In the genomic region with DNA sequence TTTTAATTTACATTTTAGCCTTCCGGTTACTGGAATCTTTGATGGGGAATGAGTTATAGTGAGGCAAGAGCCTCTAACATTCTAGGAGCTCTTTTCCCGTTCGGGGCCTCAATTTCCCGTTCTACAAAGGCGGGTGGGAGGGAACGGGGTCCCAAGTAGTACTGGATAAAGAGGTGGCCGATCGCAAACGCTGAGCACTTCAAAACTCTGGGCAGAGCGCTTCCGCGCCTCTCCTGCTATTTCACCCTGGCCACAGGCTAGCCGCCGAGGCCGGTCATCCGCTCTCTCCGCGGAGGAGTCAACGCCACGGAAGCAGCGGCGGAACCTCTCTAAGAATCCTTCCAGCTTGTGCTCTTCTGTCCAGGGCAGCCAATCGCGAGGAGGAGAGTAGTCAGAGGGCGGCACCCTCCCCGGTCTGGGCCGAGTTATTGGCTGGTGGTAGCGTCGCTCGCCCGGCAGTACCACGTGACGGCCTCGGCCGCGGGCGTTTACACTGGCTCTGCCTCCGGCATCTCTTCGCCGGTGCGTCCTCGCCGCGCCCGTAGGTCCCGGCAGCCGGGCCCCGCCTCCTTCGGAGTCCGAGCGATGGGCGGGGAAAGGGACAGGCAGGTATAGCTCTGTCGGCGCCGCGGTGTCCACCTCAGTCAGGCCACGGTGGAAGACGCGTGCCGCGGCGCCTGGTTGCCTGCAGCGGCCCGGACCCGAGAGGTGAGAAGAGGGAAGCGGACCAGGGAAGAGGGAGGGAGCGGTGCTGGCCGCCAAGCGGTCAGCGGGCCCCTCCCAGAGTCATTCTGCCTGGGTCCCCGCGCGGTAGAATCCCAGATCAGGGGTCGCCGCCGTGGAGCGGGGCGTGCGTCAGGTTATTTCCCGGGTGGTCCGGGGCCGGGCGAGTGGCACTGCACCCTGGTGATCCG, we compare ENCODE assay signal across 1 cellular context.
TF ChIP-seq lines count a peak whose summit lies in the region.

A gene (plus strand): TSS at position 487 of the 914 bp plus-strand sequence. CDS start 16,895 bp downstream, outside the sequence.

TF ChIP-seq in K562, 482 proteins besides CTCF, POLR2A, EP300 and RAD21 (continued from another document and continues in another):
- TF ChIP-seq, protein P1, sequence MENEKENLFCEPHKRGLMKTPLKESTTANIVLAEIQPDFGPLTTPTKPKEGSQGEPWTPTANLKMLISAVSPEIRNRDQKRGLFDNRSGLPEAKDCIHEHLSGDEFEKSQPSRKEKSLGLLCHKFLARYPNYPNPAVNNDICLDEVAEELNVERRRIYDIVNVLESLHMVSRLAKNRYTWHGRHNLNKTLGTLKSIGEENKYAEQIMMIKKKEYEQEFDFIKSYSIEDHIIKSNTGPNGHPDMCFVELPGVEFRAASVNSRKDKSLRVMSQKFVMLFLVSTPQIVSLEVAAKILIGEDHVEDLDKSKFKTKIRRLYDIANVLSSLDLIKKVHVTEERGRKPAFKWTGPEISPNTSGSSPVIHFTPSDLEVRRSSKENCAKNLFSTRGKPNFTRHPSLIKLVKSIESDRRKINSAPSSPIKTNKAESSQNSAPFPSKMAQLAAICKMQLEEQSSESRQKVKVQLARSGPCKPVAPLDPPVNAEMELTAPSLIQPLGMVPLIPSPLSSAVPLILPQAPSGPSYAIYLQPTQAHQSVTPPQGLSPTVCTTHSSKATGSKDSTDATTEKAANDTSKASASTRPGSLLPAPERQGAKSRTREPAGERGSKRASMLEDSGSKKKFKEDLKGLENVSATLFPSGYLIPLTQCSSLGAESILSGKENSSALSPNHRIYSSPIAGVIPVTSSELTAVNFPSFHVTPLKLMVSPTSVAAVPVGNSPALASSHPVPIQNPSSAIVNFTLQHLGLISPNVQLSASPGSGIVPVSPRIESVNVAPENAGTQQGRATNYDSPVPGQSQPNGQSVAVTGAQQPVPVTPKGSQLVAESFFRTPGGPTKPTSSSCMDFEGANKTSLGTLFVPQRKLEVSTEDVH (IDR thresholded peaks at IDR 0.05; ENCODE audit: low read depth, partially characterized antibody) = no peak
- TF ChIP-seq PTTG1 (tag; IDR thresholded peaks at IDR 0.05; ENCODE audit: low read depth) = no peak
- 0 out of 2 replicates have a peak, but pooled peaks have one; percentile 56 for TF ChIP-seq HNRNPL (IDR thresholded peaks at IDR 0.05; ENCODE audit: low read depth, low read length)
- no peak for TF ChIP-seq SMARCA5 (IDR thresholded peaks at IDR 0.05)
- peak; percentile 82 for TF ChIP-seq ETV1 (tag; conservative IDR thresholded peaks at IDR 0.05; ENCODE audit: low read depth)
- TF ChIP-seq, protein P2, sequence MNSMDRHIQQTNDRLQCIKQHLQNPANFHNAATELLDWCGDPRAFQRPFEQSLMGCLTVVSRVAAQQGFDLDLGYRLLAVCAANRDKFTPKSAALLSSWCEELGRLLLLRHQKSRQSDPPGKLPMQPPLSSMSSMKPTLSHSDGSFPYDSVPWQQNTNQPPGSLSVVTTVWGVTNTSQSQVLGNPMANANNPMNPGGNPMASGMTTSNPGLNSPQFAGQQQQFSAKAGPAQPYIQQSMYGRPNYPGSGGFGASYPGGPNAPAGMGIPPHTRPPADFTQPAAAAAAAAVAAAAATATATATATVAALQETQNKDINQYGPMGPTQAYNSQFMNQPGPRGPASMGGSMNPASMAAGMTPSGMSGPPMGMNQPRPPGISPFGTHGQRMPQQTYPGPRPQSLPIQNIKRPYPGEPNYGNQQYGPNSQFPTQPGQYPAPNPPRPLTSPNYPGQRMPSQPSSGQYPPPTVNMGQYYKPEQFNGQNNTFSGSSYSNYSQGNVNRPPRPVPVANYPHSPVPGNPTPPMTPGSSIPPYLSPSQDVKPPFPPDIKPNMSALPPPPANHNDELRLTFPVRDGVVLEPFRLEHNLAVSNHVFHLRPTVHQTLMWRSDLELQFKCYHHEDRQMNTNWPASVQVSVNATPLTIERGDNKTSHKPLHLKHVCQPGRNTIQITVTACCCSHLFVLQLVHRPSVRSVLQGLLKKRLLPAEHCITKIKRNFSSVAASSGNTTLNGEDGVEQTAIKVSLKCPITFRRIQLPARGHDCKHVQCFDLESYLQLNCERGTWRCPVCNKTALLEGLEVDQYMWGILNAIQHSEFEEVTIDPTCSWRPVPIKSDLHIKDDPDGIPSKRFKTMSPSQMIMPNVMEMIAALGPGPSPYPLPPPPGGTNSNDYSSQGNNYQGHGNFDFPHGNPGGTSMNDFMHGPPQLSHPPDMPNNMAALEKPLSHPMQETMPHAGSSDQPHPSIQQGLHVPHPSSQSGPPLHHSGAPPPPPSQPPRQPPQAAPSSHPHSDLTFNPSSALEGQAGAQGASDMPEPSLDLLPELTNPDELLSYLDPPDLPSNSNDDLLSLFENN (IDR thresholded peaks at IDR 0.05; ENCODE audit: low read depth in 2 of 2, low read length in 2 of 2) = no peak
- TF ChIP-seq, protein P3, sequence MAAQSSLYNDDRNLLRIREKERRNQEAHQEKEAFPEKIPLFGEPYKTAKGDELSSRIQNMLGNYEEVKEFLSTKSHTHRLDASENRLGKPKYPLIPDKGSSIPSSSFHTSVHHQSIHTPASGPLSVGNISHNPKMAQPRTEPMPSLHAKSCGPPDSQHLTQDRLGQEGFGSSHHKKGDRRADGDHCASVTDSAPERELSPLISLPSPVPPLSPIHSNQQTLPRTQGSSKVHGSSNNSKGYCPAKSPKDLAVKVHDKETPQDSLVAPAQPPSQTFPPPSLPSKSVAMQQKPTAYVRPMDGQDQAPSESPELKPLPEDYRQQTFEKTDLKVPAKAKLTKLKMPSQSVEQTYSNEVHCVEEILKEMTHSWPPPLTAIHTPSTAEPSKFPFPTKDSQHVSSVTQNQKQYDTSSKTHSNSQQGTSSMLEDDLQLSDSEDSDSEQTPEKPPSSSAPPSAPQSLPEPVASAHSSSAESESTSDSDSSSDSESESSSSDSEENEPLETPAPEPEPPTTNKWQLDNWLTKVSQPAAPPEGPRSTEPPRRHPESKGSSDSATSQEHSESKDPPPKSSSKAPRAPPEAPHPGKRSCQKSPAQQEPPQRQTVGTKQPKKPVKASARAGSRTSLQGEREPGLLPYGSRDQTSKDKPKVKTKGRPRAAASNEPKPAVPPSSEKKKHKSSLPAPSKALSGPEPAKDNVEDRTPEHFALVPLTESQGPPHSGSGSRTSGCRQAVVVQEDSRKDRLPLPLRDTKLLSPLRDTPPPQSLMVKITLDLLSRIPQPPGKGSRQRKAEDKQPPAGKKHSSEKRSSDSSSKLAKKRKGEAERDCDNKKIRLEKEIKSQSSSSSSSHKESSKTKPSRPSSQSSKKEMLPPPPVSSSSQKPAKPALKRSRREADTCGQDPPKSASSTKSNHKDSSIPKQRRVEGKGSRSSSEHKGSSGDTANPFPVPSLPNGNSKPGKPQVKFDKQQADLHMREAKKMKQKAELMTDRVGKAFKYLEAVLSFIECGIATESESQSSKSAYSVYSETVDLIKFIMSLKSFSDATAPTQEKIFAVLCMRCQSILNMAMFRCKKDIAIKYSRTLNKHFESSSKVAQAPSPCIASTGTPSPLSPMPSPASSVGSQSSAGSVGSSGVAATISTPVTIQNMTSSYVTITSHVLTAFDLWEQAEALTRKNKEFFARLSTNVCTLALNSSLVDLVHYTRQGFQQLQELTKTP (IDR thresholded peaks at IDR 0.05; ENCODE audit: low read depth in 1 of 2, partially characterized antibody in 2 of 2) = no peak
- TF ChIP-seq SP1 (CRISPR knock-in tag; IDR thresholded peaks at IDR 0.05) = peak; percentile 74
- TF ChIP-seq, protein P4, sequence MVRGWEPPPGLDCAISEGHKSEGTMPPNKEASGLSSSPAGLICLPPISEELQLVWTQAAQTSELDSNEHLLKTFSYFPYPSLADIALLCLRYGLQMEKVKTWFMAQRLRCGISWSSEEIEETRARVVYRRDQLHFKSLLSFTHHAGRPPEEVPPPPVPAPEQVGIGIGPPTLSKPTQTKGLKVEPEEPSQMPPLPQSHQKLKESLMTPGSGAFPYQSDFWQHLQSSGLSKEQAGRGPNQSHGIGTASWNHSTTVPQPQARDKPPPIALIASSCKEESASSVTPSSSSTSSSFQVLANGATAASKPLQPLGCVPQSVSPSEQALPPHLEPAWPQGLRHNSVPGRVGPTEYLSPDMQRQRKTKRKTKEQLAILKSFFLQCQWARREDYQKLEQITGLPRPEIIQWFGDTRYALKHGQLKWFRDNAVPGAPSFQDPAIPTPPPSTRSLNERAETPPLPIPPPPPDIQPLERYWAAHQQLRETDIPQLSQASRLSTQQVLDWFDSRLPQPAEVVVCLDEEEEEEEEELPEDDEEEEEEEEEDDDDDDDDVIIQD (CRISPR knock-in tag; IDR thresholded peaks at IDR 0.05) = no peak
- TF ChIP-seq ELF4 (CRISPR knock-in tag; IDR thresholded peaks at IDR 0.05) = no peak
- no peak for TF ChIP-seq BRF1 (IDR thresholded peaks at IDR 0.05; ENCODE audit: borderline replicate concordance, extremely low read depth, insufficient read length)
- TF ChIP-seq PHF21A (IDR thresholded peaks at IDR 0.05; ENCODE audit: borderline replicate concordance, low read depth) = no peak
- TF ChIP-seq, protein P5, sequence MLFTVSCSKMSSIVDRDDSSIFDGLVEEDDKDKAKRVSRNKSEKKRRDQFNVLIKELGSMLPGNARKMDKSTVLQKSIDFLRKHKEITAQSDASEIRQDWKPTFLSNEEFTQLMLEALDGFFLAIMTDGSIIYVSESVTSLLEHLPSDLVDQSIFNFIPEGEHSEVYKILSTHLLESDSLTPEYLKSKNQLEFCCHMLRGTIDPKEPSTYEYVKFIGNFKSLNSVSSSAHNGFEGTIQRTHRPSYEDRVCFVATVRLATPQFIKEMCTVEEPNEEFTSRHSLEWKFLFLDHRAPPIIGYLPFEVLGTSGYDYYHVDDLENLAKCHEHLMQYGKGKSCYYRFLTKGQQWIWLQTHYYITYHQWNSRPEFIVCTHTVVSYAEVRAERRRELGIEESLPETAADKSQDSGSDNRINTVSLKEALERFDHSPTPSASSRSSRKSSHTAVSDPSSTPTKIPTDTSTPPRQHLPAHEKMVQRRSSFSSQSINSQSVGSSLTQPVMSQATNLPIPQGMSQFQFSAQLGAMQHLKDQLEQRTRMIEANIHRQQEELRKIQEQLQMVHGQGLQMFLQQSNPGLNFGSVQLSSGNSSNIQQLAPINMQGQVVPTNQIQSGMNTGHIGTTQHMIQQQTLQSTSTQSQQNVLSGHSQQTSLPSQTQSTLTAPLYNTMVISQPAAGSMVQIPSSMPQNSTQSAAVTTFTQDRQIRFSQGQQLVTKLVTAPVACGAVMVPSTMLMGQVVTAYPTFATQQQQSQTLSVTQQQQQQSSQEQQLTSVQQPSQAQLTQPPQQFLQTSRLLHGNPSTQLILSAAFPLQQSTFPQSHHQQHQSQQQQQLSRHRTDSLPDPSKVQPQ (CRISPR knock-in tag; IDR thresholded peaks at IDR 0.05; ENCODE audit: borderline replicate concordance) = no peak
- TF ChIP-seq NR3C1 (CRISPR knock-in tag; IDR thresholded peaks at IDR 0.05) = no peak
- TF ChIP-seq, protein P6, sequence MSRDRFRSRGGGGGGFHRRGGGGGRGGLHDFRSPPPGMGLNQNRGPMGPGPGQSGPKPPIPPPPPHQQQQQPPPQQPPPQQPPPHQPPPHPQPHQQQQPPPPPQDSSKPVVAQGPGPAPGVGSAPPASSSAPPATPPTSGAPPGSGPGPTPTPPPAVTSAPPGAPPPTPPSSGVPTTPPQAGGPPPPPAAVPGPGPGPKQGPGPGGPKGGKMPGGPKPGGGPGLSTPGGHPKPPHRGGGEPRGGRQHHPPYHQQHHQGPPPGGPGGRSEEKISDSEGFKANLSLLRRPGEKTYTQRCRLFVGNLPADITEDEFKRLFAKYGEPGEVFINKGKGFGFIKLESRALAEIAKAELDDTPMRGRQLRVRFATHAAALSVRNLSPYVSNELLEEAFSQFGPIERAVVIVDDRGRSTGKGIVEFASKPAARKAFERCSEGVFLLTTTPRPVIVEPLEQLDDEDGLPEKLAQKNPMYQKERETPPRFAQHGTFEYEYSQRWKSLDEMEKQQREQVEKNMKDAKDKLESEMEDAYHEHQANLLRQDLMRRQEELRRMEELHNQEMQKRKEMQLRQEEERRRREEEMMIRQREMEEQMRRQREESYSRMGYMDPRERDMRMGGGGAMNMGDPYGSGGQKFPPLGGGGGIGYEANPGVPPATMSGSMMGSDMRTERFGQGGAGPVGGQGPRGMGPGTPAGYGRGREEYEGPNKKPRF (IDR thresholded peaks at IDR 0.05; ENCODE audit: low read depth, low read length) = no peak
- 0 out of 2 replicates have a peak, but pooled peaks have one; percentile 55 for TF ChIP-seq GTF2E2 (tag; IDR thresholded peaks at IDR 0.05)
- no peak for TF ChIP-seq ILF3 (IDR thresholded peaks at IDR 0.05; ENCODE audit: borderline replicate concordance)
- TF ChIP-seq SIRT6 (IDR thresholded peaks at IDR 0.05; ENCODE audit: low read depth, low read length) = no peak
- TF ChIP-seq SAP30 (IDR thresholded peaks at IDR 0.05; ENCODE audit: borderline replicate concordance, insufficient read depth, low read depth, low read length, poor library complexity, severe bottlenecking) = no peak
- no peak for TF ChIP-seq ZNF778 (CRISPR knock-in tag; IDR thresholded peaks at IDR 0.05)
- peak; percentile 30; the same call in 1 of the 2 replicates for TF ChIP-seq FOXP1 (CRISPR knock-in tag; IDR thresholded peaks at IDR 0.05)
- TF ChIP-seq MCM2 (IDR thresholded peaks at IDR 0.05; ENCODE audit: low read depth) = no peak
- no peak for TF ChIP-seq SIN3B (IDR thresholded peaks at IDR 0.05; ENCODE audit: low read depth)
- no peak for TF ChIP-seq ZNF41 (CRISPR knock-in tag; conservative IDR thresholded peaks at IDR 0.05)
- TF ChIP-seq ZBTB17 (CRISPR knock-in tag; IDR thresholded peaks at IDR 0.05) = no peak
- no peak for TF ChIP-seq DPF2 (IDR thresholded peaks at IDR 0.05)
- TF ChIP-seq ZNF347 (CRISPR knock-in tag; IDR thresholded peaks at IDR 0.05; ENCODE audit: low read depth) = no peak
- peak; percentile 89 for TF ChIP-seq POLR2AphosphoS5 (IDR thresholded peaks at IDR 0.05; ENCODE audit: control insufficient read depth, insufficient read depth, low read depth, low read length)
- TF ChIP-seq NR2C1 (IDR thresholded peaks at IDR 0.05) = no peak
- no peak for TF ChIP-seq NR2C1 (tag; IDR thresholded peaks at IDR 0.05)
- TF ChIP-seq BHLHE40 (IDR thresholded peaks at IDR 0.05; ENCODE audit: low read length) = peak; percentile 79
- no peak for TF ChIP-seq JUNB (CRISPR knock-in tag; conservative IDR thresholded peaks at IDR 0.05)
- TF ChIP-seq TCFL5 (CRISPR knock-in tag; conservative IDR thresholded peaks at IDR 0.05) = no peak
- no peak for TF ChIP-seq SETDB1 (IDR thresholded peaks at IDR 0.05; ENCODE audit: low read length)
- no peak for TF ChIP-seq RHOXF2B (CRISPR knock-in tag; conservative IDR thresholded peaks at IDR 0.05)
- no peak for TF ChIP-seq CSDE1 (IDR thresholded peaks at IDR 0.05)
- peak; percentile 93 for TF ChIP-seq KDM5B (IDR thresholded peaks at IDR 0.05; ENCODE audit: insufficient replicate concordance, low read depth, low read length)
- TF ChIP-seq, protein P7, sequence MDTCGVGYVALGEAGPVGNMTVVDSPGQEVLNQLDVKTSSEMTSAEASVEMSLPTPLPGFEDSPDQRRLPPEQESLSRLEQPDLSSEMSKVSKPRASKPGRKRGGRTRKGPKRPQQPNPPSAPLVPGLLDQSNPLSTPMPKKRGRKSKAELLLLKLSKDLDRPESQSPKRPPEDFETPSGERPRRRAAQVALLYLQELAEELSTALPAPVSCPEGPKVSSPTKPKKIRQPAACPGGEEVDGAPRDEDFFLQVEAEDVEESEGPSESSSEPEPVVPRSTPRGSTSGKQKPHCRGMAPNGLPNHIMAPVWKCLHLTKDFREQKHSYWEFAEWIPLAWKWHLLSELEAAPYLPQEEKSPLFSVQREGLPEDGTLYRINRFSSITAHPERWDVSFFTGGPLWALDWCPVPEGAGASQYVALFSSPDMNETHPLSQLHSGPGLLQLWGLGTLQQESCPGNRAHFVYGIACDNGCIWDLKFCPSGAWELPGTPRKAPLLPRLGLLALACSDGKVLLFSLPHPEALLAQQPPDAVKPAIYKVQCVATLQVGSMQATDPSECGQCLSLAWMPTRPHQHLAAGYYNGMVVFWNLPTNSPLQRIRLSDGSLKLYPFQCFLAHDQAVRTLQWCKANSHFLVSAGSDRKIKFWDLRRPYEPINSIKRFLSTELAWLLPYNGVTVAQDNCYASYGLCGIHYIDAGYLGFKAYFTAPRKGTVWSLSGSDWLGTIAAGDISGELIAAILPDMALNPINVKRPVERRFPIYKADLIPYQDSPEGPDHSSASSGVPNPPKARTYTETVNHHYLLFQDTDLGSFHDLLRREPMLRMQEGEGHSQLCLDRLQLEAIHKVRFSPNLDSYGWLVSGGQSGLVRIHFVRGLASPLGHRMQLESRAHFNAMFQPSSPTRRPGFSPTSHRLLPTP (IDR thresholded peaks at IDR 0.05; ENCODE audit: borderline replicate concordance, extremely low read depth, insufficient read length) = no peak
